In genomic region chr1:100627018-100627716, GRCh38 we compare ENCODE assay signal across 13 cellular contexts.
DNase-seq lines count a peak whose midpoint lies in the region; ATAC-seq, FAIRE-seq and TF ChIP-seq lines count a peak whose summit lies in the region.
"Had no signal": no experiment of that assay in that cellular context is flagged by ENCODE, and none has a peak within 500 bp of the region (broad histone marks: within the 10 kb centered on the region; RNA-seq: fewer than 3 reads in every experiment).

No MANE protein-coding gene starts in this region.

- peak overlapping the region; percentile 98 for H2BK5ac ChIP-seq in IMR-90 (ENCODE audit: low read depth, low read length, poor library complexity, severe bottlenecking)

- TF ChIP-seq RAD21 in IMR-90 (IDR thresholded peaks at IDR 0.05; ENCODE audit: low read length): no peak

- in situ Hi-C loops in IMR-90 (cut with MboI; ENCODE audit: low sequenced_read_pairs): no loop called here
- in situ Hi-C loops in astrocyte of the spinal cord (cut with HindIII; ENCODE audit: low sequenced_read_pairs): no loop called here

- intact Hi-C loops in IMR-90 (cut with micrococcal nuclease): loop anchor here (10.0 kb wide), 1 partner anchor 168 kb away; no protein-coding TSS in a partner anchor

- H3K27me3 ChIP-seq in IMR-90 (ENCODE audit: control insufficient read depth, insufficient read depth, low read length): no peaks in the 10 kb centered on the region
- H3K27me3 ChIP-seq: transverse colon had no signal

- peak overlapping the region; percentile 65 to 77 for H4K8ac ChIP-seq in IMR-90 (ENCODE audit: low read depth in 2 of 2, low read length in 2 of 2)

- TF ChIP-seq CTCF in IMR-90 (conservative IDR thresholded peaks at IDR 0.05; ENCODE audit: low read depth, low read length) (no peak), astrocyte of the spinal cord (IDR thresholded peaks at IDR 0.05; ENCODE audit: low read depth, low read length) (no peak), D721Med (IDR thresholded peaks at IDR 0.05; ENCODE audit: insufficient read depth, missing control alignments) (no peak)

- no peaks in the 10 kb centered on the region for H3K79me1 ChIP-seq in IMR-90 (ENCODE audit: low read depth in 1 of 2, low read length in 2 of 2)

- H3K4me1 ChIP-seq in IMR-90 (ENCODE audit: control insufficient read depth, insufficient read depth, low read length): peaks cover 34% of the 10 kb centered on the region

- H4K91ac ChIP-seq in IMR-90 (ENCODE audit: insufficient read depth, low read depth, low read length): peak overlapping the region; percentile 89

- no TSS peak for BruUV-seq in IMR-90 (replicated peaks; lab: Mats Ljungman, UMichigan)

- peak overlapping the region; percentile 94 for H2BK20ac ChIP-seq in IMR-90 (ENCODE audit: low read depth, low read length)

- H3K14ac ChIP-seq in IMR-90 (replicated peaks; ENCODE audit: low read depth, low read length): peak overlapping the region; percentile 65

- peak overlapping the region; percentile 50; the same call in 1 of the 2 replicates for H3K23ac ChIP-seq in IMR-90 (ENCODE audit: low read depth, low read length)

- POLR2A ChIA-PET in IMR-90 (lab: Charles Lee; ENCODE audit: unreplicated experiment): interaction anchor here (0.7 to 1.0 kb wide), 2 partner anchors 94 to 171 kb away, joined by 3 to 8 read pairs; no protein-coding TSS in a partner anchor

- no peak overlapping the region for H3K9ac ChIP-seq in IMR-90 (ENCODE audit: low read depth, low read length)

- H2BK15ac ChIP-seq in IMR-90 (ENCODE audit: low read depth, low read length): peak overlapping the region; percentile 85; the same call in 2 of the 3 replicates

- H3K18ac ChIP-seq in IMR-90 (ENCODE audit: low read depth, low read length): peak overlapping the region; percentile 99

- peak overlapping the region; percentile 91 for H3K4ac ChIP-seq in IMR-90 (ENCODE audit: low read depth, low read length)

- no peak for TF ChIP-seq POLR2A in IMR-90 (IDR thresholded peaks at IDR 0.05; ENCODE audit: low read depth, low read length)

- H3K9me3 ChIP-seq in IMR-90 (ENCODE audit: control insufficient read depth, insufficient read depth, low read length): peaks cover 4% of the 10 kb centered on the region; the same call in 1 of the 2 replicates
- H3K9me3 ChIP-seq: transverse colon had no signal

- H2AK9ac ChIP-seq in IMR-90 (replicated peaks; ENCODE audit: low read depth, low read length, poor library complexity): no peak overlapping the region

- H3K36me3 ChIP-seq in IMR-90 (ENCODE audit: control insufficient read depth, insufficient read depth, low read length): no peaks in the 10 kb centered on the region
- H3K36me3 ChIP-seq: transverse colon had no signal

- dilution Hi-C loops in IMR-90 (cut with HindIII; ENCODE audit: low sequenced_read_pairs, unreplicated experiment): no loop called here

- peak; percentile 51 for ATAC-seq in IMR-90 (ENCODE audit: low read depth)
- ATAC-seq: HCT116, WTC11 had no signal

- FAIRE-seq in D721Med (lab: Jason Lieb, UNC): no peak

- peak overlapping the region; percentile 85 for H4K5ac ChIP-seq in IMR-90 (ENCODE audit: low read depth, low read length)

- H2AFZ ChIP-seq in IMR-90 (replicated peaks; ENCODE audit: low read length, poor library complexity): no peak overlapping the region

- CTCF ChIA-PET in IMR-90 (lab: Yijun Ruan, JAX): no interaction called here

- H2AK5ac ChIP-seq in IMR-90 (ENCODE audit: low read depth, low read length): peak overlapping the region; percentile 82

- peak overlapping the region; percentile 71; the same call in 1 of the 2 replicates for H3K4me2 ChIP-seq in IMR-90 (ENCODE audit: low read depth, low read length)

- H3K27ac ChIP-seq in IMR-90 (ENCODE audit: insufficient read depth, low read length): peak overlapping the region; percentile 73

- H3K9me1 ChIP-seq in IMR-90 (ENCODE audit: insufficient read depth, low read length): peaks cover 16% of the 10 kb centered on the region; the same call in 1 of the 2 replicates

- DNase-seq in AG20443 (ENCODE audit: low spot score) (peak; percentile 75), IMR-90 (peak; percentile 86), astrocyte of the spinal cord (ENCODE audit: low read depth, low spot score) (peak; percentile 67), myocyte (ENCODE audit: low read depth) (peak; percentile 94), NCI-H187 (lab: John Stamatoyannopoulos, UW) (no peak), amniotic stem cell (lab: John Stamatoyannopoulos, UW) (no peak), D721Med (ENCODE audit: insufficient read length, low spot score) (no peak), RPMI8226 (no peak)
- DNase-seq: activated effector memory CD4-positive, alpha-beta T cell treated with anti-CD3 and anti-CD28 coated beads, Interleukin-2, amount 50 U/mL, for 16 hours; NCI-H1436 treated with DMSO at 0.1 percent for 48 hours; transverse colon had no signal

- H2BK120ac ChIP-seq in IMR-90 (ENCODE audit: low read depth, low read length): peak overlapping the region; percentile 92

- WGBS in IMR-90 (ENCODE audit: extremely low coverage in 2 of 2, insufficient read length in 1 of 2), 2 experiments: 0% methylated on average over 2 of the region's 5 CpGs; no CpG with 5 or more reads in 1 of the 2 experiments

- no peaks in the 10 kb centered on the region for H4K20me1 ChIP-seq in IMR-90 (ENCODE audit: insufficient read depth, low read length)

- peak overlapping the region; percentile 69; the same call in 1 of the 2 replicates for H3K56ac ChIP-seq in IMR-90 (ENCODE audit: extremely low read depth, insufficient read depth, low read length)

- H3K4me3 ChIP-seq in IMR-90 (ENCODE audit: insufficient read depth, low read depth, low read length) (no peak overlapping the region), astrocyte of the spinal cord (ENCODE audit: low read depth, low read length) (no peak overlapping the region)
- H3K4me3 ChIP-seq: transverse colon had no signal

TF ChIP-seq in IMR-90, 13 proteins besides CTCF, POLR2A, EP300 and RAD21:
- no peak for TF ChIP-seq MAFK (IDR thresholded peaks at IDR 0.05; ENCODE audit: low read depth, low read length)
- TF ChIP-seq NFE2L2 (IDR thresholded peaks at IDR 0.05; ENCODE audit: low read depth, low read length): peak; percentile 54; the same call in 1 of the 2 replicates
- peak; percentile 80 for TF ChIP-seq FOS (IDR thresholded peaks at IDR 0.05; ENCODE audit: low read depth, low read length)
- peak; percentile 63 for TF ChIP-seq CEBPB (IDR thresholded peaks at IDR 0.05; ENCODE audit: low read depth, low read length)

Comparison
In these comparisons a context has a peak if more than half of its experiments do, and no peak if none do; other contexts are left out.
1. DNase-seq: peak in AG20443 (single experiment), IMR-90 (single experiment), astrocyte of the spinal cord (single experiment) and myocyte (single experiment); none in NCI-H187 (0 of 2), amniotic stem cell (single experiment), D721Med (single experiment) and RPMI8226 (single experiment).